11 cellular contexts compared by ENCODE assay signal in genomic region chr1:2276803-2277580, GRCh38. TPM values are rescaled to one million over a fixed set of nuclear protein-coding genes. Genes with fewer than 3 reads are reported as not detected.
DNase-seq lines count a peak whose midpoint lies in the region; ATAC-seq, FAIRE-seq and TF ChIP-seq lines count a peak whose summit lies in the region.
"Had no signal": no experiment of that assay in that cellular context is flagged by ENCODE, and none has a peak within 500 bp of the region (broad histone marks: within the 10 kb centered on the region; RNA-seq: fewer than 3 reads in every experiment).

No MANE protein-coding gene starts in this region.

- FAIRE-seq in endothelial cell of umbilical vein (lab: Jason Lieb, UNC) (peak; percentile 15), D721Med (lab: Jason Lieb, UNC) (no peak)

- peak overlapping the region; percentile 91 for H3K27ac Mint-ChIP-seq in CD4-positive, alpha-beta T cell
- H3K27ac Mint-ChIP-seq in T-cell, result peak overlapping the region; percentile 55 to 77

- POLR2A ChIA-PET in CD4-positive, alpha-beta T cell (lab: Charles Lee), result interaction anchor here (1.2 kb wide), 1 partner anchor 45 kb away, joined by 4 read pairs; no protein-coding TSS in a partner anchor
- POLR2A ChIA-PET in T-cell (lab: Charles Lee), result interaction anchor here in 1 of 2 donors (0.6 kb wide), 1 partner anchor 25 kb away, joined by 3 read pairs; no protein-coding TSS in a partner anchor
- POLR2A ChIA-PET in endothelial cell of umbilical vein (lab: Charles Lee), result no interaction called here

- no peak overlapping the region for H2AFZ ChIP-seq in endothelial cell of umbilical vein (ENCODE audit: low read depth, low read length)
- H2AFZ ChIP-seq in neuronal stem cell (ENCODE audit: low read length), result no peak overlapping the region

- H3K27me3 ChIP-seq in CD4-positive, alpha-beta T cell (ENCODE audit: control insufficient read depth, insufficient read depth, low read length), result no peaks in the 10 kb centered on the region
- H3K27me3 ChIP-seq in endothelial cell of umbilical vein (ENCODE audit: control insufficient read depth in 2 of 2, insufficient read depth in 2 of 2, low read length in 2 of 2) (no peaks in the 10 kb centered on the region), neuronal stem cell (ENCODE audit: control insufficient read depth in 3 of 3, insufficient read depth in 3 of 3, low read depth in 1 of 3, low read length in 3 of 3) (peaks cover 0 to 3% (median 0%) of the 10 kb centered on the region in 3 experiments)

- H3K27ac ChIP-seq in CD4-positive, alpha-beta T cell (ENCODE audit: low read depth, low read length), result no peak overlapping the region
- H3K27ac ChIP-seq in endothelial cell of umbilical vein (ENCODE audit: insufficient read depth, low read depth, low read length), result no peak overlapping the region
- no peak overlapping the region for H3K27ac ChIP-seq in neuronal stem cell (replicated peaks; ENCODE audit: low read length)

- BruUV-seq in endothelial cell of umbilical vein (replicated peaks; lab: Mats Ljungman, UMichigan), result no TSS peak

- H2BK12ac ChIP-seq in neuronal stem cell (ENCODE audit: low read length), result no peak overlapping the region

- peaks cover 73% of the 10 kb centered on the region for H3K4me1 Mint-ChIP-seq in CD4-positive, alpha-beta T cell (ENCODE audit: low read depth)
- H3K4me1 Mint-ChIP-seq in T-cell, result peaks cover 56 to 72% (median 62%) of the 10 kb centered on the region in 3 donors

- TF ChIP-seq CTCF in CD4-positive, alpha-beta T cell (IDR thresholded peaks at IDR 0.05), result no peak
- no peak for TF ChIP-seq CTCF in endothelial cell of umbilical vein (IDR thresholded peaks at IDR 0.05; ENCODE audit: extremely low read depth in 1 of 2, insufficient read depth in 1 of 2, low read depth in 1 of 2, low read length in 2 of 2)
- no peak for TF ChIP-seq CTCF in D721Med (IDR thresholded peaks at IDR 0.05; ENCODE audit: insufficient read depth, missing control alignments)

- no peaks in the 10 kb centered on the region for H4K20me1 ChIP-seq in endothelial cell of umbilical vein (replicated peaks; ENCODE audit: control insufficient read depth, extremely low read depth, insufficient read depth, low read length)

- H3K36me3 Mint-ChIP-seq in CD4-positive, alpha-beta T cell (ENCODE audit: low read depth), result peaks cover 61% of the 10 kb centered on the region
- H3K36me3 Mint-ChIP-seq in T-cell, result peaks cover 9% of the 10 kb centered on the region

- H2AK5ac ChIP-seq in neuronal stem cell (ENCODE audit: low read depth, low read length), result peak overlapping the region; percentile 1

- CTCF ChIA-PET in CD4-positive, alpha-beta T cell (lab: Charles Lee), result interaction anchor here (1.5 kb wide), 1 partner anchor 11 kb away, joined by 3 read pairs; no protein-coding TSS in a partner anchor
- CTCF ChIA-PET in T-cell (lab: Charles Lee), result interaction anchor here (0.5 to 0.9 kb wide), 2 partner anchors 33 to 372 kb away, joined by 3 read pairs; no protein-coding TSS in a partner anchor
- CTCF ChIA-PET in endothelial cell of umbilical vein (lab: Charles Lee), result interaction anchor here (0.8 to 1.9 kb wide), 4 partner anchors 10 to 82 kb away, joined by 3 to 4 read pairs (median 4); partner anchors contain the start of gene FAAP20

- H3K9ac ChIP-seq in endothelial cell of umbilical vein (replicated peaks; ENCODE audit: extremely low read depth, insufficient read depth, low read length) (no peak overlapping the region), neuronal stem cell (ENCODE audit: low read depth, low read length, poor library complexity) (no peak overlapping the region)

- H3K4me2 ChIP-seq in endothelial cell of umbilical vein (ENCODE audit: insufficient read depth, low read length) (no peak overlapping the region), neuronal stem cell (ENCODE audit: insufficient read depth, low read length, poor library complexity, severe bottlenecking) (no peak overlapping the region)

- H3K4me1 ChIP-seq in endothelial cell of umbilical vein (ENCODE audit: control insufficient read depth, extremely low read depth, insufficient read depth, low read length) (peaks cover 24% of the 10 kb centered on the region), neuronal stem cell (ENCODE audit: control insufficient read depth in 2 of 2, insufficient read depth in 1 of 2, low read depth in 1 of 2, low read length in 2 of 2) (peaks cover 51 to 63% of the 10 kb centered on the region in 2 donors)

- H3K27me3 Mint-ChIP-seq in CD4-positive, alpha-beta T cell, result no peaks in the 10 kb centered on the region
- no peaks in the 10 kb centered on the region for H3K27me3 Mint-ChIP-seq in T-cell

- H3K36me3 ChIP-seq in endothelial cell of umbilical vein (ENCODE audit: control insufficient read depth in 2 of 2, extremely low read depth in 1 of 2, insufficient read depth in 2 of 2, low read length in 2 of 2), result peaks cover 0 to 4% of the 10 kb centered on the region in 2 experiments
- peaks cover 7 to 16% of the 10 kb centered on the region in 2 donors for H3K36me3 ChIP-seq in neuronal stem cell (replicated peaks in 1 of 2; ENCODE audit: control insufficient read depth in 2 of 2, insufficient read depth in 2 of 2, low read length in 2 of 2)

- H3K79me2 ChIP-seq in endothelial cell of umbilical vein (ENCODE audit: control insufficient read depth, insufficient read depth, low read length), result peaks cover 79% of the 10 kb centered on the region

- H3K79me1 ChIP-seq in neuronal stem cell (ENCODE audit: low read depth, low read length), result peaks cover 41% of the 10 kb centered on the region

- no peaks in the 10 kb centered on the region for H3K9me1 ChIP-seq in endothelial cell of umbilical vein (replicated peaks; ENCODE audit: control insufficient read depth, extremely low read depth, insufficient read depth, low read length)

- H3K4ac ChIP-seq in neuronal stem cell (ENCODE audit: low read length), result no peak overlapping the region

- H3K18ac ChIP-seq in neuronal stem cell (ENCODE audit: low read length), result peak overlapping the region; percentile 76

- H4K8ac ChIP-seq in neuronal stem cell (ENCODE audit: low read depth, low read length), result no peak overlapping the region

- dilution Hi-C loops in endothelial cell of umbilical vein (cut with MboI; ENCODE audit: extremely low pct_ligation_motif_present, low sequenced_read_pairs), result no loop called here

- no peak for ATAC-seq in CD4-positive, alpha-beta T cell (ENCODE audit: poor library complexity)
- ATAC-seq in T-cell (replicated peaks in 1 of 4), result no peak
- ATAC-seq: HCT116 had no signal

- no peaks in the 10 kb centered on the region for H3K9me3 Mint-ChIP-seq in CD4-positive, alpha-beta T cell
- no peaks in the 10 kb centered on the region for H3K9me3 Mint-ChIP-seq in T-cell

- WGBS in neuronal stem cell (ENCODE audit: extremely low coverage in 2 of 2, insufficient read length in 2 of 2, insufficient replicate concordance in 1 of 2), 2 donors, result no CpG with 5 or more reads among the region's 12 CpGs

- no peak overlapping the region for H2BK120ac ChIP-seq in neuronal stem cell (ENCODE audit: low read depth, low read length)

- no peak overlapping the region for H4K91ac ChIP-seq in neuronal stem cell (ENCODE audit: low read depth, low read length, poor library complexity)

- no peak overlapping the region for H3K23ac ChIP-seq in neuronal stem cell (ENCODE audit: low read depth, low read length, poor library complexity)

- intact Hi-C loops in CD4-positive, alpha-beta T cell (cut with DNase I, micrococcal nuclease), result no loop called here
- intact Hi-C loops in endothelial cell of umbilical vein (cut with micrococcal nuclease), result no loop called here

- no peak overlapping the region for H3K4me3 ChIP-seq in endothelial cell of umbilical vein (replicated peaks in 1 of 3; ENCODE audit: insufficient read depth in 1 of 3, low read depth in 1 of 3, low read length in 3 of 3)
- H3K4me3 ChIP-seq in neuronal stem cell (ENCODE audit: low read length in 2 of 2), result no peak overlapping the region

- H3K4me3 Mint-ChIP-seq in CD4-positive, alpha-beta T cell, result peak overlapping the region; percentile 66
- H3K4me3 Mint-ChIP-seq in T-cell, result peak overlapping the region in 1 of 3 donors; percentile 61

- H3K14ac ChIP-seq in neuronal stem cell (ENCODE audit: low read length), result no peak overlapping the region

- no peaks in the 10 kb centered on the region for H3K9me3 ChIP-seq in CD4-positive, alpha-beta T cell (ENCODE audit: control insufficient read depth, low read length)
- H3K9me3 ChIP-seq in endothelial cell of umbilical vein (replicated peaks; ENCODE audit: control insufficient read depth, insufficient read depth, low read length) (no peaks in the 10 kb centered on the region), neuronal stem cell (replicated peaks in 1 of 2; ENCODE audit: control insufficient read depth in 2 of 2, insufficient read depth in 1 of 2, low read depth in 1 of 2, low read length in 2 of 2) (peaks cover 5% of the 10 kb centered on the region in 2 donors)

- H2BK5ac ChIP-seq in neuronal stem cell (ENCODE audit: low read length), result no peak overlapping the region

- no peak overlapping the region for H2BK15ac ChIP-seq in neuronal stem cell (ENCODE audit: low read length)

- DNase-seq in CD4-positive, alpha-beta T cell, result no peak
- DNase-seq in T-cell (no peak), endothelial cell of umbilical vein (ENCODE audit: low read depth, low spot score) (no peak), neuronal stem cell (ENCODE audit: low spot score) (no peak), DMS53 (lab: John Stamatoyannopoulos, UW) (no peak), D721Med (ENCODE audit: insufficient read length, low spot score) (no peak), NCI-H1417 treated with DMSO at 0.1 percent for 48 hours (lab: John Stamatoyannopoulos, UW) (no peak), mucosa of gallbladder (ENCODE audit: low spot score) (no peak)
- DNase-seq: Calu3, erythroblast had no signal

- TF ChIP-seq POLR2A in endothelial cell of umbilical vein (IDR thresholded peaks at IDR 0.05; ENCODE audit: low read depth, low read length), result no peak

TF ChIP-seq in endothelial cell of umbilical vein, 7 proteins besides CTCF, POLR2A, EP300 and RAD21 (continues in another document):
- no peak for TF ChIP-seq GATA2 (IDR thresholded peaks at IDR 0.05; ENCODE audit: insufficient read depth, insufficient read length, low read depth, low read length)
- no peak for TF ChIP-seq EZH2 (IDR thresholded peaks at IDR 0.05; ENCODE audit: borderline replicate concordance, low read depth, low read length, severe bottlenecking)
- no peak for TF ChIP-seq POLR2AphosphoS5 (IDR thresholded peaks at IDR 0.05; ENCODE audit: insufficient read depth, low read depth, low read length)

RNA-seq across cellular contexts. Expression of gene SKI, which starts 48.9 kb away (rescaled TPM):
- 100 to 1,000 TPM; 286 to 324 TPM for total RNA-seq in CD4-positive, alpha-beta T cell
- 100 to 1,000 TPM; 137 to 299 (median 157) TPM for total RNA-seq in T-cell
- total RNA-seq in endothelial cell of umbilical vein, result 76.0 and 80.3 TPM in 2 replicates
- 9.0 and 11.6 TPM in 2 replicates for polyA plus RNA-seq in endothelial cell of umbilical vein
- polyA plus RNA-seq in endothelial cell of umbilical vein (2011; cell fraction: cytosol; rRNA removed), result 12.3 and 15.5 TPM in 2 replicates
- polyA plus RNA-seq in endothelial cell of umbilical vein (2011; cell fraction: nucleus; rRNA removed), result 23.5 and 24.9 TPM in 2 replicates
- polyA plus RNA-seq in endothelial cell of umbilical vein (2012), result 20.3 and 24.2 TPM in 2 replicates
- 10.8 and 14.2 TPM in 2 replicates for polyA minus RNA-seq in endothelial cell of umbilical vein
- 20.5 TPM for polyA minus RNA-seq in endothelial cell of umbilical vein (2011; cell fraction: cytosol; rRNA and poly(A)+ RNA removed)
- polyA minus RNA-seq in endothelial cell of umbilical vein (2011; cell fraction: nucleus; rRNA and poly(A)+ RNA removed), result 15.3 and 23.3 TPM in 2 replicates
- 37.5 TPM for polyA plus RNA-seq in neuronal stem cell (2013, experiment 1 of 2)
- 41.3 TPM for polyA plus RNA-seq in neuronal stem cell (2013, experiment 2 of 2)
- total RNA-seq in mucosa of gallbladder, result 78.9 TPM
